Comparison of ENCODE assay signal across 29 cellular contexts in genomic region chr13:27744861-27745260, GRCh38. TPM values are rescaled to one million over a fixed set of nuclear protein-coding genes. Genes with fewer than 3 reads are reported as not detected.
A peak's percentile ranks its signal among the peaks of the same experiment; 100 is the strongest.
DNase-seq lines count a peak whose midpoint lies in the region; TF ChIP-seq lines count a peak whose summit lies in the region.
"Had no signal": no experiment of that assay in that cellular context is flagged by ENCODE, and none has a peak within 500 bp of the region (broad histone marks: within the 10 kb centered on the region; RNA-seq: fewer than 3 reads in every experiment).

No MANE protein-coding gene starts in this region.

- peak overlapping the region in 3 of 5 experiments; percentile 84 to 86 (median 85) for H3K27ac Mint-ChIP-seq in brain
- H3K27ac Mint-ChIP-seq: activated B cell treated with CpG ODN at 0.5 μM for 24 hours; activated naive CD8-positive, alpha-beta T cell treated with anti-CD3 and anti-CD28 coated beads, Interleukin-2, amount 10 ng/mL, durations not matched to agents 7 days and 5 days; CD4-positive, alpha-beta T cell; stimulated activated naive B cell treated with anti-CD40 and anti-IgM and Interleukin-4, amounts not matched to agents 10 μg/mL and 1 μg/mL and 100 μg/mL, for 72 hours had no signal

- peaks cover 24% of the 10 kb centered on the region for H3K4me1 Mint-ChIP-seq in brain
- H3K4me1 Mint-ChIP-seq: activated B cell treated with CpG ODN at 0.5 μM for 24 hours; activated naive CD8-positive, alpha-beta T cell treated with anti-CD3 and anti-CD28 coated beads, Interleukin-2, amount 10 ng/mL, durations not matched to agents 7 days and 5 days; stimulated activated naive B cell treated with anti-CD40 and anti-IgM and Interleukin-4, amounts not matched to agents 10 μg/mL and 1 μg/mL and 100 μg/mL, for 72 hours had no signal

- peaks cover 50% of the 10 kb centered on the region for H3K27me3 Mint-ChIP-seq in brain
- H3K27me3 Mint-ChIP-seq: CD4-positive, alpha-beta T cell had no signal

- DNase-seq in NCI-H748 (lab: John Stamatoyannopoulos, UW; ENCODE audit: unreplicated experiment) (peak; percentile 28), NCI-H748 treated with DMSO at 0.1 percent for 48 hours (lab: John Stamatoyannopoulos, UW) (no peak), left kidney (ENCODE audit: low read depth, low spot score) (peak; percentile 35), NCI-H1694 treated with DMSO at 0.1 percent for 48 hours (lab: John Stamatoyannopoulos, UW) (no peak), T-helper 9 cell (no peak)
- no peak for DNase-seq in stimulated activated CD4-positive, alpha-beta T cell treated with anti-CD3 and anti-CD28 coated beads, Interleukin-12 subunit alpha, Interleukin-12 subunit beta, amount 100 ng/mL, for 4 hours
- no peak for DNase-seq in stimulated activated CD4-positive, alpha-beta T cell treated with anti-CD3 and anti-CD28 coated beads, Interleukin-2, amount 100 ng/mL, for 48 hours
- DNase-seq: activated B cell treated with CpG ODN at 0.5 μM for 24 hours; activated CD4-positive, alpha-beta T cell treated with anti-CD3 and anti-CD28 coated beads, Interleukin-2, amount 50 U/mL, for 48 hours; activated gamma-delta T cell treated with Interleukin-2 at 50 U/mL for 16 hours; activated naive CD8-positive, alpha-beta T cell treated with anti-CD3 and anti-CD28 coated beads, Interleukin-2, amount 10 ng/mL, durations not matched to agents 7 days and 5 days; activated T-cell treated with anti-CD3 and anti-CD28 coated beads, Interleukin-2, amount 50 U/mL, for 48 hours; aorta; CD4-positive, alpha-beta T cell; effector CD8-positive, alpha-beta T cell; IMR-90; left ventricle myocardium inferior; mesendoderm; MV-4-11; NCI-H1436 treated with DMSO at 0.1 percent for 48 hours; NCI-H2107; NCI-H446 treated with DMSO at 0.1 percent for 48 hours; NK-92 treated with Interleukin-12 subunit alpha and Interleukin-12 subunit beta, amount 100 ng/mL, for 24 hours; PC-3; stimulated activated naive B cell treated with anti-CD40 and anti-IgM and Interleukin-4, amounts not matched to agents 10 μg/mL and 1 μg/mL and 100 μg/mL, for 72 hours; T-helper 1 cell; upper lobe of left lung had no signal

- H3K9me3 Mint-ChIP-seq in brain, result peaks cover 0 to 14% (median 10%) of the 10 kb centered on the region in 5 experiments
- H3K9me3 Mint-ChIP-seq: activated B cell treated with CpG ODN at 0.5 μM for 24 hours; activated naive CD8-positive, alpha-beta T cell treated with anti-CD3 and anti-CD28 coated beads, Interleukin-2, amount 10 ng/mL, durations not matched to agents 7 days and 5 days; CD4-positive, alpha-beta T cell had no signal

- peak overlapping the region in 3 of 5 experiments; percentile 4 to 65 (median 9) for H3K4me3 Mint-ChIP-seq in brain
- H3K4me3 Mint-ChIP-seq: activated B cell treated with CpG ODN at 0.5 μM for 24 hours; activated naive CD8-positive, alpha-beta T cell treated with anti-CD3 and anti-CD28 coated beads, Interleukin-2, amount 10 ng/mL, durations not matched to agents 7 days and 5 days; CD4-positive, alpha-beta T cell; stimulated activated naive B cell treated with anti-CD40 and anti-IgM and Interleukin-4, amounts not matched to agents 10 μg/mL and 1 μg/mL and 100 μg/mL, for 72 hours had no signal

- no peaks in the 10 kb centered on the region for H3K36me3 Mint-ChIP-seq in brain
- H3K36me3 Mint-ChIP-seq: activated naive CD8-positive, alpha-beta T cell treated with anti-CD3 and anti-CD28 coated beads, Interleukin-2, amount 10 ng/mL, durations not matched to agents 7 days and 5 days; stimulated activated naive B cell treated with anti-CD40 and anti-IgM and Interleukin-4, amounts not matched to agents 10 μg/mL and 1 μg/mL and 100 μg/mL, for 72 hours had no signal

- no peak for TF ChIP-seq CTCF in brain (conservative IDR thresholded peaks at IDR 0.05)

RNA-seq across cellular contexts. Expression of gene GSX1, which starts 47.4 kb away (rescaled TPM):
- polyA plus RNA-seq in brain (ENCODE audit: insufficient read depth, low read depth, low replicate concordance), result 0.19 TPM
- polyA plus RNA-seq: aorta, cardiac muscle cell, IMR-90 had no signal

Comparison
In these comparisons a context has a peak if more than half of its experiments do, and no peak if none do; other contexts are left out.
1. DNase-seq: peak in NCI-H748 (single experiment) and left kidney (single experiment); none in NCI-H748 treated with DMSO at 0.1 percent for 48 hours (single experiment), NCI-H1694 treated with DMSO at 0.1 percent for 48 hours (single experiment), T-helper 9 cell (single experiment), stimulated activated CD4-positive, alpha-beta T cell treated with anti-CD3 and anti-CD28 coated beads, Interleukin-12 subunit alpha, Interleukin-12 subunit beta, amount 100 ng/mL, for 4 hours (single experiment) and stimulated activated CD4-positive, alpha-beta T cell treated with anti-CD3 and anti-CD28 coated beads, Interleukin-2, amount 100 ng/mL, for 48 hours (0 of 2).